1 cellular context compared by ENCODE assay signal in genomic region chr12:49403887-49404517, GRCh38.
TF ChIP-seq lines count a peak whose summit lies in the region.

No MANE protein-coding gene starts in this region.

TF ChIP-seq in WTC11, 78 proteins besides CTCF, POLR2A, EP300 and RAD21 (continued from another document):
- no peak for TF ChIP-seq NFYB (CRISPR knock-in tag; conservative IDR thresholded peaks at IDR 0.05; ENCODE audit: low read depth)
- TF ChIP-seq GTF2I (CRISPR knock-in tag; conservative IDR thresholded peaks at IDR 0.05) = no peak
- TF ChIP-seq AFF4 (CRISPR knock-in tag; IDR thresholded peaks at IDR 0.05; ENCODE audit: borderline replicate concordance) = no peak
- TF ChIP-seq, protein P1, sequence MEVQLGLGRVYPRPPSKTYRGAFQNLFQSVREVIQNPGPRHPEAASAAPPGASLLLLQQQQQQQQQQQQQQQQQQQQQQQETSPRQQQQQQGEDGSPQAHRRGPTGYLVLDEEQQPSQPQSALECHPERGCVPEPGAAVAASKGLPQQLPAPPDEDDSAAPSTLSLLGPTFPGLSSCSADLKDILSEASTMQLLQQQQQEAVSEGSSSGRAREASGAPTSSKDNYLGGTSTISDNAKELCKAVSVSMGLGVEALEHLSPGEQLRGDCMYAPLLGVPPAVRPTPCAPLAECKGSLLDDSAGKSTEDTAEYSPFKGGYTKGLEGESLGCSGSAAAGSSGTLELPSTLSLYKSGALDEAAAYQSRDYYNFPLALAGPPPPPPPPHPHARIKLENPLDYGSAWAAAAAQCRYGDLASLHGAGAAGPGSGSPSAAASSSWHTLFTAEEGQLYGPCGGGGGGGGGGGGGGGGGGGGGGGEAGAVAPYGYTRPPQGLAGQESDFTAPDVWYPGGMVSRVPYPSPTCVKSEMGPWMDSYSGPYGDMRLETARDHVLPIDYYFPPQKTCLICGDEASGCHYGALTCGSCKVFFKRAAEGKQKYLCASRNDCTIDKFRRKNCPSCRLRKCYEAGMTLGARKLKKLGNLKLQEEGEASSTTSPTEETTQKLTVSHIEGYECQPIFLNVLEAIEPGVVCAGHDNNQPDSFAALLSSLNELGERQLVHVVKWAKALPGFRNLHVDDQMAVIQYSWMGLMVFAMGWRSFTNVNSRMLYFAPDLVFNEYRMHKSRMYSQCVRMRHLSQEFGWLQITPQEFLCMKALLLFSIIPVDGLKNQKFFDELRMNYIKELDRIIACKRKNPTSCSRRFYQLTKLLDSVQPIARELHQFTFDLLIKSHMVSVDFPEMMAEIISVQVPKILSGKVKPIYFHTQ (CRISPR knock-in tag; IDR thresholded peaks at IDR 0.05) = no peak
- no peak for TF ChIP-seq SMAD4 (CRISPR knock-in tag; IDR thresholded peaks at IDR 0.05)
- TF ChIP-seq, protein P2, sequence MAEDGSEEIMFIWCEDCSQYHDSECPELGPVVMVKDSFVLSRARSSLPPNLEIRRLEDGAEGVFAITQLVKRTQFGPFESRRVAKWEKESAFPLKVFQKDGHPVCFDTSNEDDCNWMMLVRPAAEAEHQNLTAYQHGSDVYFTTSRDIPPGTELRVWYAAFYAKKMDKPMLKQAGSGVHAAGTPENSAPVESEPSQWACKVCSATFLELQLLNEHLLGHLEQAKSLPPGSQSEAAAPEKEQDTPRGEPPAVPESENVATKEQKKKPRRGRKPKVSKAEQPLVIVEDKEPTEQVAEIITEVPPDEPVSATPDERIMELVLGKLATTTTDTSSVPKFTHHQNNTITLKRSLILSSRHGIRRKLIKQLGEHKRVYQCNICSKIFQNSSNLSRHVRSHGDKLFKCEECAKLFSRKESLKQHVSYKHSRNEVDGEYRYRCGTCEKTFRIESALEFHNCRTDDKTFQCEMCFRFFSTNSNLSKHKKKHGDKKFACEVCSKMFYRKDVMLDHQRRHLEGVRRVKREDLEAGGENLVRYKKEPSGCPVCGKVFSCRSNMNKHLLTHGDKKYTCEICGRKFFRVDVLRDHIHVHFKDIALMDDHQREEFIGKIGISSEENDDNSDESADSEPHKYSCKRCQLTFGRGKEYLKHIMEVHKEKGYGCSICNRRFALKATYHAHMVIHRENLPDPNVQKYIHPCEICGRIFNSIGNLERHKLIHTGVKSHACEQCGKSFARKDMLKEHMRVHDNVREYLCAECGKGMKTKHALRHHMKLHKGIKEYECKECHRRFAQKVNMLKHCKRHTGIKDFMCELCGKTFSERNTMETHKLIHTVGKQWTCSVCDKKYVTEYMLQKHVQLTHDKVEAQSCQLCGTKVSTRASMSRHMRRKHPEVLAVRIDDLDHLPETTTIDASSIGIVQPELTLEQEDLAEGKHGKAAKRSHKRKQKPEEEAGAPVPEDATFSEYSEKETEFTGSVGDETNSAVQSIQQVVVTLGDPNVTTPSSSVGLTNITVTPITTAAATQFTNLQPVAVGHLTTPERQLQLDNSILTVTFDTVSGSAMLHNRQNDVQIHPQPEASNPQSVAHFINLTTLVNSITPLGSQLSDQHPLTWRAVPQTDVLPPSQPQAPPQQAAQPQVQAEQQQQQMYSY (CRISPR knock-in tag; IDR thresholded peaks at IDR 0.05) = no peak
- TF ChIP-seq, protein P3, sequence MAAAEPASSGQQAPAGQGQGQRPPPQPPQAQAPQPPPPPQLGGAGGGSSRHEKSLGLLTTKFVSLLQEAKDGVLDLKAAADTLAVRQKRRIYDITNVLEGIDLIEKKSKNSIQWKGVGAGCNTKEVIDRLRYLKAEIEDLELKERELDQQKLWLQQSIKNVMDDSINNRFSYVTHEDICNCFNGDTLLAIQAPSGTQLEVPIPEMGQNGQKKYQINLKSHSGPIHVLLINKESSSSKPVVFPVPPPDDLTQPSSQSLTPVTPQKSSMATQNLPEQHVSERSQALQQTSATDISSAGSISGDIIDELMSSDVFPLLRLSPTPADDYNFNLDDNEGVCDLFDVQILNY (CRISPR knock-in tag; IDR thresholded peaks at IDR 0.05) = no peak
- TF ChIP-seq, protein P4, sequence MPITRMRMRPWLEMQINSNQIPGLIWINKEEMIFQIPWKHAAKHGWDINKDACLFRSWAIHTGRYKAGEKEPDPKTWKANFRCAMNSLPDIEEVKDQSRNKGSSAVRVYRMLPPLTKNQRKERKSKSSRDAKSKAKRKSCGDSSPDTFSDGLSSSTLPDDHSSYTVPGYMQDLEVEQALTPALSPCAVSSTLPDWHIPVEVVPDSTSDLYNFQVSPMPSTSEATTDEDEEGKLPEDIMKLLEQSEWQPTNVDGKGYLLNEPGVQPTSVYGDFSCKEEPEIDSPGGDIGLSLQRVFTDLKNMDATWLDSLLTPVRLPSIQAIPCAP (CRISPR knock-in tag; IDR thresholded peaks at IDR 0.05) = no peak
- TF ChIP-seq SP1 (CRISPR knock-in tag; conservative IDR thresholded peaks at IDR 0.05) = no peak
- TF ChIP-seq, protein P5, sequence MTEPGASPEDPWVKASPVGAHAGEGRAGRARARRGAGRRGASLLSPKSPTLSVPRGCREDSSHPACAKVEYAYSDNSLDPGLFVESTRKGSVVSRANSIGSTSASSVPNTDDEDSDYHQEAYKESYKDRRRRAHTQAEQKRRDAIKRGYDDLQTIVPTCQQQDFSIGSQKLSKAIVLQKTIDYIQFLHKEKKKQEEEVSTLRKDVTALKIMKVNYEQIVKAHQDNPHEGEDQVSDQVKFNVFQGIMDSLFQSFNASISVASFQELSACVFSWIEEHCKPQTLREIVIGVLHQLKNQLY (CRISPR knock-in tag; IDR thresholded peaks at IDR 0.05) = no peak
- TF ChIP-seq TCF7 (CRISPR knock-in tag; IDR thresholded peaks at IDR 0.05; ENCODE audit: low read depth) = no peak
